Comparison of ENCODE assay signal across 12 cellular contexts in the genomic region with DNA sequence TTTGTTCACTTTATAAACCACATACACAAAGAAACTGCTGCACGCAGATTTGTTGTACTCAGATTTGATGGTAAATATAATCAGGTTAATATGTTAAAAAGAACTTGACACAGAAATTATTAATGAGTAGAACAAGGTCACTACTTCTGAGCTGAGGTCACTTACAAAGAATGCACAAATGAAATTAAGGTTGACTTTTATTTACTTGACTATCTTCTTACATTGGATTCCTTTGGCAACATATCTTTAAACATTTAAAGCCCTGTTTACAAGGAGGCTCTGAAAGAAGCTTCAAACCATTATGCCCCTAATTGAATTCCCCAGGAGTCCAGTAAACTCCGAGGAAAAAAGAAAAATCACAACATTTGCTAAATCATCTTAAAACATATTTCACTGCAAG.
"Had no signal": no experiment of that assay in that cellular context is flagged by ENCODE, and none has a peak within 500 bp of the region (broad histone marks: within the 10 kb centered on the region; RNA-seq: fewer than 3 reads in every experiment).

No MANE protein-coding gene starts in this region.

- H3K4me3 ChIP-seq: suprapubic skin had no signal

- H3K27ac ChIP-seq: suprapubic skin had no signal

- H3K27me3 ChIP-seq: gastrocnemius medialis, suprapubic skin had no signal

- H3K9me3 ChIP-seq: gastrocnemius medialis, suprapubic skin had no signal

- DNase-seq: activated CD4-positive, alpha-beta memory T cell treated with anti-CD3 and anti-CD28 coated beads for 36 hours; activated gamma-delta T cell treated with Interleukin-2 at 50 U/mL for 16 hours; activated naive CD8-positive, alpha-beta T cell treated with anti-CD3 and anti-CD28 coated beads, Interleukin-2, amount 10 ng/mL, durations not matched to agents 7 days and 5 days; activated T-cell treated with anti-CD3 and anti-CD28 coated beads, Interleukin-2, amount 50 U/mL, for 4 hours; aorta; gastrocnemius medialis; hippocampal formation; stimulated activated CD4-positive, alpha-beta T cell treated with anti-CD3 and anti-CD28 coated beads, Interleukin-12 subunit alpha, Interleukin-12 subunit beta, amount 100 ng/mL, for 4 hours; stimulated activated naive CD8-positive, alpha-beta T cell treated with anti-CD3 and anti-CD28 coated beads, Interleukin-15, Interleukin-2, amounts not matched to agents 100 U/mL and 50 U/mL, for 24 hours; SW 1271 had no signal

- ATAC-seq: activated T-cell treated with anti-CD3 and anti-CD28 coated beads, Interleukin-2, amount 50 U/mL, for 4 hours; gastrocnemius medialis; natural killer cell treated with Interleukin-12 subunit alpha and Interleukin-12 subunit beta and Interleukin-15 and Interleukin-18, amount 100 ng/mL, for 72 hours; stimulated activated naive CD8-positive, alpha-beta T cell treated with anti-CD3 and anti-CD28 coated beads, Interleukin-15, Interleukin-2, amounts not matched to agents 100 U/mL and 50 U/mL, for 24 hours had no signal

- H3K36me3 ChIP-seq: gastrocnemius medialis, suprapubic skin had no signal
